ENCODE assay signal across 9 cellular contexts in the genomic region with DNA sequence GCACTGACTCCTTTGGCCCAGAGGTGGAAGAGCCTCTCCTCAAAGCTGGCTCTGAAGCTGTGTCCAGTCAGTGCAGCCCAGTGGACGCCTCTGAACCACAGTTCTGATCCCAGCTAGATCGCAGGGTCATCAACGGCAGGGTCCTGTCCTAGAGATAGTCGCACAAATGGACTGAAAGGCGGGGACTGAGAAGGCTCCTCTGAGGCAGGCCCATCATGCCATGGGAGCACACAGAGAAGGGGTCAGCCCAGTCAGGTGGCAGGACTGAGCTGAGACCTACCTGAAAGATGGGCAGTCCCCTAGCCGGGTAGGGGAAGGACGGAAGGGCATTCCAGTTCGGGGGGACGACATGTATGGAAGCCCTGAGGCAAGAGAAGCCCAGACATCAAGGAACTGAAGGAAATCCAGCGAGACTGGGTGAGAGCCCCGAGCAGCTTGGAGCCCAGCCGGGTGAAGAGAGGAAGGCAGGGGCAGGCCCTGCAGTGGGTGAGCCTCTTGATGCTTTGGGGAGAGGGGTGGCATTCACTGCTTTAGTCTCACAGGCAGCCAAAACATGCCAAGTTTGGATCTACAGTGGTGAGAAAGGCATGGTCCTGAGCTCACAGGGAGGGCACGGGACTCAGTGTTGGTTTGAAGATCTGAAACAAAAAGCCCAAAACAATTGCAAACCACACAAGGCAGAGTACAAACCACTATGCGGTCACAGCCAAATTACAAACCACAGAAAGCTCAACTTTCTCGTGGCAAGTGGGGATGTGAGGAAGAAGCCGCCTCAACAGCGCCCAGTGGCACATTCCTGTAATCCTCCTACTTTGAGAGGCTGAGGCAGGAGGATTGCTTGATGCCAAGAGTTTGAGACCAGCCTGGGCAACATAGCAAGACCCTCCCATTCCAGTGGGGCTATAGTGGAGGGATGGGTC. TPM values are rescaled to one million over a fixed set of nuclear protein-coding genes. Genes with fewer than 3 reads are reported as not detected.
A peak's percentile ranks its signal among the peaks of the same experiment; 100 is the strongest.
DNase-seq lines count a peak whose midpoint lies in the region; ATAC-seq and TF ChIP-seq lines count a peak whose summit lies in the region.
"Had no signal": no experiment of that assay in that cellular context is flagged by ENCODE, and none has a peak within 500 bp of the region (broad histone marks: within the 10 kb centered on the region; RNA-seq: fewer than 3 reads in every experiment).

No MANE protein-coding gene starts in this region.

- H3K27me3 Mint-ChIP-seq in activated CD8-positive, alpha-beta T cell treated with anti-CD3 and anti-CD28 coated beads, Interleukin-2, amount 10 ng/mL, durations not matched to agents 7 days and 5 days (ENCODE audit: low read depth), result no peaks in the 10 kb centered on the region
- H3K27me3 Mint-ChIP-seq in Caco-2 (ENCODE audit: insufficient read depth, unreplicated experiment), result no peaks in the 10 kb centered on the region

- peak; percentile 52 for DNase-seq in H4 (ENCODE audit: low spot score)
- DNase-seq in activated CD8-positive, alpha-beta T cell treated with anti-CD3 and anti-CD28 coated beads, Interleukin-2, amount 10 ng/mL, durations not matched to agents 7 days and 5 days, result peak; percentile 68
- peak; percentile 7 for DNase-seq in iPS-NIHi11 (ENCODE audit: low spot score)
- DNase-seq in Caco-2, result no peak
- no peak for DNase-seq in dedifferentiated amniotic fluid mesenchymal stem cell (ENCODE audit: extremely low spot score)
- DNase-seq: nucleus accumbens had no signal

- POLR2A ChIA-PET in activated CD8-positive, alpha-beta T cell treated with anti-CD3 and anti-CD28 coated beads, Interleukin-2, amount 10 ng/mL, durations not matched to agents 7 days and 5 days (lab: Charles Lee), result interaction anchor here (0.7 to 4.0 kb wide), 12 partner anchors 9 to 900 kb away, joined by 3 to 84 read pairs (median 4); a partner anchor contains a TSS
- POLR2A ChIA-PET in Caco-2 (lab: Charles Lee), result interaction anchor here (0.5 to 1.5 kb wide), 3 partner anchors 10 to 147 kb away, joined by 3 to 6 read pairs (median 3); a partner anchor contains a TSS

- H3K4me1 Mint-ChIP-seq in activated CD8-positive, alpha-beta T cell treated with anti-CD3 and anti-CD28 coated beads, Interleukin-2, amount 10 ng/mL, durations not matched to agents 7 days and 5 days (ENCODE audit: low read depth), result peaks cover 76% of the 10 kb centered on the region
- H3K4me1 Mint-ChIP-seq in Caco-2 (ENCODE audit: low read depth, unreplicated experiment), result peaks cover 6% of the 10 kb centered on the region

- peak; percentile 45 for ATAC-seq in activated CD8-positive, alpha-beta T cell treated with anti-CD3 and anti-CD28 coated beads, Interleukin-2, amount 10 ng/mL, durations not matched to agents 7 days and 5 days
- no peak for ATAC-seq in GM19395 (IDR thresholded peaks at IDR 0.05; ENCODE audit: unreplicated experiment)
- ATAC-seq in HG03175 (IDR thresholded peaks at IDR 0.05; ENCODE audit: unreplicated experiment), result no peak

- peaks cover 7% of the 10 kb centered on the region for H3K36me3 ChIP-seq in Caco-2 (ENCODE audit: control insufficient read depth, insufficient read depth, low read length)

- no peaks in the 10 kb centered on the region for H3K27me3 ChIP-seq in Caco-2 (replicated peaks; ENCODE audit: control insufficient read depth, insufficient read depth, low read length)

- CTCF ChIA-PET in activated CD8-positive, alpha-beta T cell treated with anti-CD3 and anti-CD28 coated beads, Interleukin-2, amount 10 ng/mL, durations not matched to agents 7 days and 5 days (lab: Charles Lee), result interaction anchor here (0.8 to 14.0 kb wide), 14 partner anchors 11 to 143 kb away, joined by 3 to 350 read pairs (median 4); a partner anchor contains a TSS
- CTCF ChIA-PET in Caco-2 (lab: Charles Lee), result interaction anchor here (0.6 to 2.7 kb wide), 4 partner anchors 8 to 103 kb away, joined by 3 to 19 read pairs (median 8); a partner anchor contains a TSS

- TF ChIP-seq CTCF in 22Rv1 (IDR thresholded peaks at IDR 0.05), result no peak
- TF ChIP-seq CTCF in Caco-2 (IDR thresholded peaks at IDR 0.05; ENCODE audit: insufficient read depth in 1 of 2, low read depth in 1 of 2, low read length in 1 of 2, severe bottlenecking in 1 of 2, unreplicated experiment in 1 of 2), result no peak

- BruUV-seq in Caco-2 (replicated peaks; lab: Mats Ljungman, UMichigan), result no TSS peak

- no peaks in the 10 kb centered on the region for H3K9me3 Mint-ChIP-seq in activated CD8-positive, alpha-beta T cell treated with anti-CD3 and anti-CD28 coated beads, Interleukin-2, amount 10 ng/mL, durations not matched to agents 7 days and 5 days (ENCODE audit: insufficient read depth)
- H3K9me3 Mint-ChIP-seq in Caco-2 (ENCODE audit: unreplicated experiment), result no peaks in the 10 kb centered on the region

- H3K4me3 ChIP-seq in Caco-2 (ENCODE audit: low read depth, low read length), result no peak overlapping the region

- intact Hi-C loops in Caco-2 (cut with micrococcal nuclease; ENCODE audit: unreplicated experiment), result no loop called here

- H3K27ac ChIP-seq in 22Rv1, result peak overlapping the region; percentile 32

- peaks cover 56% of the 10 kb centered on the region for H3K36me3 Mint-ChIP-seq in activated CD8-positive, alpha-beta T cell treated with anti-CD3 and anti-CD28 coated beads, Interleukin-2, amount 10 ng/mL, durations not matched to agents 7 days and 5 days (ENCODE audit: low read depth)
- H3K36me3 Mint-ChIP-seq in Caco-2 (ENCODE audit: insufficient read depth, unreplicated experiment), result peaks cover 49% of the 10 kb centered on the region

- peak overlapping the region; percentile 83 for H3K27ac Mint-ChIP-seq in activated CD8-positive, alpha-beta T cell treated with anti-CD3 and anti-CD28 coated beads, Interleukin-2, amount 10 ng/mL, durations not matched to agents 7 days and 5 days
- no peak overlapping the region for H3K27ac Mint-ChIP-seq in Caco-2 (ENCODE audit: unreplicated experiment)

- peak overlapping the region; percentile 44 for H3K4me3 Mint-ChIP-seq in activated CD8-positive, alpha-beta T cell treated with anti-CD3 and anti-CD28 coated beads, Interleukin-2, amount 10 ng/mL, durations not matched to agents 7 days and 5 days
- no peak overlapping the region for H3K4me3 Mint-ChIP-seq in Caco-2 (ENCODE audit: unreplicated experiment)

- H3K9me3 ChIP-seq in Caco-2, result no peaks in the 10 kb centered on the region

- H3K4me1 ChIP-seq in Caco-2, result no peaks in the 10 kb centered on the region

RNA-seq across cellular contexts. Expression of a gene that starts 10.0 kb away (rescaled TPM):
- total RNA-seq in H4 (2014; rRNA removed; shearing (Covaris generic)), result 166 TPM in 2 replicates
- total RNA-seq in activated CD8-positive, alpha-beta T cell treated with anti-CD3 and anti-CD28 coated beads, Interleukin-2, amount 10 ng/mL, durations not matched to agents 7 days and 5 days, result 100 to 1,000 TPM; 646 to 682 TPM
- 465 and 484 TPM in 2 replicates for total RNA-seq in Caco-2 (2022)

RNA-seq across cellular contexts. Expression of a gene that starts 13.8 kb away (rescaled TPM):
- total RNA-seq in H4 (2014; rRNA removed; shearing (Covaris generic)), result 0.06 and 0.08 TPM in 2 replicates
- 10 to 100 TPM in 1 of 2 experiments, 1 to 10 TPM in 1; 8.8 to 10.4 TPM for total RNA-seq in activated CD8-positive, alpha-beta T cell treated with anti-CD3 and anti-CD28 coated beads, Interleukin-2, amount 10 ng/mL, durations not matched to agents 7 days and 5 days
- not detected in 2 replicates for total RNA-seq in Caco-2 (2022)

RNA-seq across cellular contexts. Expression of a gene that starts 24.9 kb away (rescaled TPM):
- total RNA-seq in H4 (2014; rRNA removed; shearing (Covaris generic)), result not detected in 2 replicates
- total RNA-seq in activated CD8-positive, alpha-beta T cell treated with anti-CD3 and anti-CD28 coated beads, Interleukin-2, amount 10 ng/mL, durations not matched to agents 7 days and 5 days, result not detected
- not detected in 2 replicates for total RNA-seq in Caco-2 (2022)

RNA-seq across cellular contexts. Expression of a gene that starts 49.9 kb away (rescaled TPM):
- 0.56 and 0.78 TPM in 2 replicates for total RNA-seq in H4 (2014; rRNA removed; shearing (Covaris generic))
- total RNA-seq in activated CD8-positive, alpha-beta T cell treated with anti-CD3 and anti-CD28 coated beads, Interleukin-2, amount 10 ng/mL, durations not matched to agents 7 days and 5 days, result under 1 TPM; 0.42 TPM
- total RNA-seq in Caco-2 (2022), result 0.39 and 0.75 TPM in 2 replicates

Comparison
In these comparisons a context has a peak if more than half of its experiments do, and no peak if none do; other contexts are left out.
1. DNase-seq: peak in H4 (single experiment), activated CD8-positive, alpha-beta T cell treated with anti-CD3 and anti-CD28 coated beads, Interleukin-2, amount 10 ng/mL, durations not matched to agents 7 days and 5 days (single experiment) and iPS-NIHi11 (single experiment); none in Caco-2 (0 of 2) and dedifferentiated amniotic fluid mesenchymal stem cell (single experiment).